Comparison of ENCODE assay signal across 33 cellular contexts in the genomic region with DNA sequence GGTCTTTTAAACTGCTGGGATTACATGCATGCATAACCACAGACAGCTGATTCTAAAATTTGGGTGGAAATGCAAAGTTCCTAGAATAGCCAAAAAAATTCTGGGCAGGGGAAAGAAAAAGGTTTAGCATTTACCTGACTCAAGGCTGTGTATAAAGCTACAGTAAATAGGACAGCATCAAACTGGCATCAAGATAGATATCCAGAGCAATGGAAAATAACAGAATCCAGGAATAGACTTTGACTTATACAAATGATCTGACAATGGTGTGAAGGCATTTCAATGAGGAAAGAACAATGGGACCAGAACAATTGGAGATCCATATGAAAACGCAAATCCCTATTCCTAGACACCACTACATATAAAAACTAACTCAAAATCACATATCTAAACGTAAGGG.
"Had no signal": no experiment of that assay in that cellular context is flagged by ENCODE, and none has a peak within 500 bp of the region (broad histone marks: within the 10 kb centered on the region; RNA-seq: fewer than 3 reads in every experiment).

No MANE protein-coding gene starts in this region.

- DNase-seq: activated CD4-positive, alpha-beta memory T cell treated with anti-CD3 and anti-CD28 coated beads, Interleukin-2, amount 10 ng/mL, durations not matched to agents 7 days and 5 days; activated CD4-positive, alpha-beta T cell treated with anti-CD3 and anti-CD28 coated beads for 36 hours; activated CD4-positive, alpha-beta T cell treated with anti-CD3 and anti-CD28 coated beads, Interleukin-2, amount 10 ng/mL, durations not matched to agents 7 days and 5 days; activated CD4-positive, alpha-beta T cell treated with anti-CD3 and anti-CD28 coated beads, Interleukin-2, amount 50 U/mL, for 4 hours; activated CD4-positive, CD25-positive, alpha-beta regulatory T cell; activated CD4-positive, CD25-positive, alpha-beta regulatory T cell treated with anti-CD3 and anti-CD28 coated beads, Interleukin-2, amount 50 U/mL, for 72 hours; activated CD8-positive, alpha-beta memory T cell treated with anti-CD3 and anti-CD28 coated beads, Interleukin-2, amount 50 U/mL, for 48 hours; activated gamma-delta T cell; activated naive CD4-positive, alpha-beta T cell; activated naive CD4-positive, alpha-beta T cell treated with anti-CD3 and anti-CD28 coated beads, Interleukin-2, amount 10 ng/mL, durations not matched to agents 7 days and 5 days; activated naive CD8-positive, alpha-beta T cell treated with anti-CD3 and anti-CD28 coated beads, Interleukin-2, amount 50 U/mL, for 24 hours; activated T-cell treated with anti-CD3 and anti-CD28 coated beads for 4 hours; activated T-cell treated with anti-CD3 and anti-CD28 coated beads, Interleukin-2, amount 50 U/mL, for 24 hours; activated T-cell treated with anti-CD3 and anti-CD28 coated beads, Interleukin-2, amount 50 U/mL, for 72 hours; adrenal gland; amygdala; aorta; body of pancreas; central memory CD4-positive, alpha-beta T cell; cerebellar nuclear complex; dorsolateral prefrontal cortex; effector memory CD4-positive, alpha-beta T cell; erythroblast; foreskin keratinocyte; gastrocnemius medialis; glutamatergic neuron; heart left ventricle; T-helper 2 cell had no signal

- H3K4me3 Mint-ChIP-seq: activated CD4-positive, alpha-beta memory T cell treated with anti-CD3 and anti-CD28 coated beads, Interleukin-2, amount 10 ng/mL, durations not matched to agents 7 days and 5 days; activated CD4-positive, alpha-beta T cell treated with anti-CD3 and anti-CD28 coated beads for 36 hours; activated CD4-positive, alpha-beta T cell treated with anti-CD3 and anti-CD28 coated beads, Interleukin-2, amount 10 ng/mL, durations not matched to agents 7 days and 5 days; activated naive CD4-positive, alpha-beta T cell treated with anti-CD3 and anti-CD28 coated beads, Interleukin-2, amount 10 ng/mL, durations not matched to agents 7 days and 5 days; activated naive CD8-positive, alpha-beta T cell treated with anti-CD3 and anti-CD28 coated beads, Interleukin-2, amount 50 U/mL, for 24 hours; activated T-cell treated with anti-CD3 and anti-CD28 coated beads, Interleukin-2, amount 50 U/mL, for 24 hours; activated T-cell treated with anti-CD3 and anti-CD28 coated beads, Interleukin-2, amount 50 U/mL, for 72 hours; dendritic cell treated with granulocyte-macrophage colony-stimulating factor and Interleukin-4, amounts not matched to agents 40 ng/mL and 50 ng/mL, for 4 days; endodermal cell had no signal

- H3K9me3 Mint-ChIP-seq: activated CD4-positive, alpha-beta memory T cell treated with anti-CD3 and anti-CD28 coated beads, Interleukin-2, amount 10 ng/mL, durations not matched to agents 7 days and 5 days; activated CD4-positive, alpha-beta T cell treated with anti-CD3 and anti-CD28 coated beads, Interleukin-2, amount 10 ng/mL, durations not matched to agents 7 days and 5 days; activated naive CD4-positive, alpha-beta T cell treated with anti-CD3 and anti-CD28 coated beads, Interleukin-2, amount 10 ng/mL, durations not matched to agents 7 days and 5 days; activated naive CD4-positive, alpha-beta T cell treated with anti-CD3 and anti-CD28 coated beads, Interleukin-2, amount 50 U/mL, for 72 hours; activated naive CD8-positive, alpha-beta T cell treated with anti-CD3 and anti-CD28 coated beads, Interleukin-2, amount 50 U/mL, for 24 hours; activated T-cell treated with anti-CD3 and anti-CD28 coated beads, Interleukin-2, amount 50 U/mL, for 24 hours; activated T-cell treated with anti-CD3 and anti-CD28 coated beads, Interleukin-2, amount 50 U/mL, for 72 hours; dendritic cell treated with granulocyte-macrophage colony-stimulating factor and Interleukin-4, amounts not matched to agents 40 ng/mL and 50 ng/mL, for 4 days had no signal

- H3K4me3 ChIP-seq: adrenal gland, body of pancreas, coronary artery, dorsolateral prefrontal cortex, esophagus muscularis mucosa, gastrocnemius medialis, heart left ventricle had no signal

- H3K9me3 ChIP-seq: adrenal gland, body of pancreas, esophagus muscularis mucosa, gastrocnemius medialis had no signal

- H3K27ac Mint-ChIP-seq: activated CD4-positive, alpha-beta memory T cell treated with anti-CD3 and anti-CD28 coated beads, Interleukin-2, amount 10 ng/mL, durations not matched to agents 7 days and 5 days; activated CD4-positive, alpha-beta T cell treated with anti-CD3 and anti-CD28 coated beads for 36 hours; activated CD4-positive, alpha-beta T cell treated with anti-CD3 and anti-CD28 coated beads, Interleukin-2, amount 10 ng/mL, durations not matched to agents 7 days and 5 days; activated naive CD4-positive, alpha-beta T cell treated with anti-CD3 and anti-CD28 coated beads, Interleukin-2, amount 10 ng/mL, durations not matched to agents 7 days and 5 days; activated naive CD4-positive, alpha-beta T cell treated with anti-CD3 and anti-CD28 coated beads, Interleukin-2, amount 50 U/mL, for 72 hours; activated naive CD8-positive, alpha-beta T cell treated with anti-CD3 and anti-CD28 coated beads, Interleukin-2, amount 50 U/mL, for 24 hours; activated T-cell treated with anti-CD3 and anti-CD28 coated beads, Interleukin-2, amount 50 U/mL, for 24 hours; activated T-cell treated with anti-CD3 and anti-CD28 coated beads, Interleukin-2, amount 50 U/mL, for 72 hours; dendritic cell treated with granulocyte-macrophage colony-stimulating factor and Interleukin-4, amounts not matched to agents 40 ng/mL and 50 ng/mL, for 4 days; endodermal cell had no signal

- H3K27ac ChIP-seq: adrenal gland, body of pancreas, coronary artery, dorsolateral prefrontal cortex, foreskin keratinocyte had no signal

- H3K27me3 Mint-ChIP-seq: activated CD4-positive, alpha-beta memory T cell treated with anti-CD3 and anti-CD28 coated beads, Interleukin-2, amount 10 ng/mL, durations not matched to agents 7 days and 5 days; activated CD4-positive, alpha-beta T cell treated with anti-CD3 and anti-CD28 coated beads for 36 hours; activated CD4-positive, alpha-beta T cell treated with anti-CD3 and anti-CD28 coated beads, Interleukin-2, amount 10 ng/mL, durations not matched to agents 7 days and 5 days; activated naive CD4-positive, alpha-beta T cell treated with anti-CD3 and anti-CD28 coated beads, Interleukin-2, amount 10 ng/mL, durations not matched to agents 7 days and 5 days; activated naive CD8-positive, alpha-beta T cell treated with anti-CD3 and anti-CD28 coated beads, Interleukin-2, amount 50 U/mL, for 24 hours; activated T-cell treated with anti-CD3 and anti-CD28 coated beads, Interleukin-2, amount 50 U/mL, for 24 hours; dendritic cell treated with granulocyte-macrophage colony-stimulating factor and Interleukin-4, amounts not matched to agents 40 ng/mL and 50 ng/mL, for 4 days had no signal

- H3K36me3 Mint-ChIP-seq: activated naive CD4-positive, alpha-beta T cell treated with anti-CD3 and anti-CD28 coated beads, Interleukin-2, amount 50 U/mL, for 72 hours had no signal

- ATAC-seq: activated CD4-positive, alpha-beta T cell treated with anti-CD3 and anti-CD28 coated beads for 36 hours; activated naive CD4-positive, alpha-beta T cell treated with anti-CD3 and anti-CD28 coated beads, Interleukin-2, amount 50 U/mL, for 72 hours; activated naive CD8-positive, alpha-beta T cell treated with anti-CD3 and anti-CD28 coated beads, Interleukin-2, amount 50 U/mL, for 24 hours; activated T-cell treated with anti-CD3 and anti-CD28 coated beads, Interleukin-2, amount 50 U/mL, for 72 hours; body of pancreas; foreskin keratinocyte; gastrocnemius medialis had no signal

- H3K27me3 ChIP-seq: adrenal gland, body of pancreas, dorsolateral prefrontal cortex, esophagus muscularis mucosa, foreskin keratinocyte, gastrocnemius medialis, heart left ventricle had no signal

- H3K36me3 ChIP-seq: adrenal gland, gastrocnemius medialis had no signal
